ENCODE assay signal across 16 cellular contexts in the genomic region with DNA sequence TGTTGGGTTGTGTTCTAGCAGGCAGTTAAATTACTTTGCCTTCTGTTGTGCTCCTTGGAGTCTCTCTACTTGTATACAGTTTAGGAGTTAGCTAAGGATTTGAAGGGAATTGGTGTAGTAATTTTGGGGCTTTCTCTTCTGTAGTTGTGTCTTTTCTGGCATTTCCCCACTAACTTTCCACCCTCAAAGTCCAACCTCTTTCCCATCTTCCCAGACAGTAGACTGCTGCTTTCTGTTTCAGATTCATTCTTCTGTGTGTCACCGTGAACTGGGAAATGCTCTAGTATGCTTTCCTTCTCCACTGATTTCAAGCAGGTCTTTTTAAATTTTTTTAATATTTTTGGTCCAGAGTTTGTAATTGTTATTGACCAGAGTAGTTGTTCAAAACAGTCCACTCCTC. TPM values are rescaled to one million over a fixed set of nuclear protein-coding genes. Genes with fewer than 3 reads are reported as not detected.
DNase-seq lines count a peak whose midpoint lies in the region; TF ChIP-seq lines count a peak whose summit lies in the region.
"Had no signal": no experiment of that assay in that cellular context is flagged by ENCODE, and none has a peak within 500 bp of the region (broad histone marks: within the 10 kb centered on the region; RNA-seq: fewer than 3 reads in every experiment).

No MANE protein-coding gene starts in this region.

- 71% methylated on average over 1 of the region's 1 CpG for whole genome bisulfite sequencing in esophagus muscularis mucosa

- H3K9me3 ChIP-seq in Caco-2 (no peaks in the 10 kb centered on the region), esophagus muscularis mucosa (no peaks in the 10 kb centered on the region), muscle layer of duodenum (ENCODE audit: control insufficient read depth in 1 of 2, low read length in 2 of 2) (no peaks in the 10 kb centered on the region), subcutaneous abdominal adipose tissue (ENCODE audit: control insufficient read depth in 5 of 5, low read length in 5 of 5) (no peaks in the 10 kb centered on the region)
- H3K9me3 ChIP-seq: BE2C had no signal

- H3K9me3 Mint-ChIP-seq in Caco-2 (ENCODE audit: unreplicated experiment), result no peaks in the 10 kb centered on the region
- no peaks in the 10 kb centered on the region for H3K9me3 Mint-ChIP-seq in MCF 10A (ENCODE audit: unreplicated experiment)
- H3K9me3 Mint-ChIP-seq: CD4-positive, alpha-beta memory T cell had no signal

- POLR2A ChIA-PET in Caco-2 (lab: Charles Lee), result no interaction called here
- POLR2A ChIA-PET in MCF 10A (lab: Yijun Ruan, JAX), result interaction anchor here (0.7 kb wide), 2 partner anchors 15 to 159 kb away, joined by 3 read pairs; no protein-coding TSS in a partner anchor

- H3K27ac ChIP-seq in esophagus muscularis mucosa (replicated peaks in 1 of 4) (peak overlapping the region; percentile 54 to 68 (median 63)), muscle layer of duodenum (ENCODE audit: low read length) (peak overlapping the region; percentile 54), subcutaneous abdominal adipose tissue (ENCODE audit: low read depth, low read length) (peak overlapping the region; percentile 21)

- DNase-seq in Caco-2 (no peak), esophagus muscularis mucosa (ENCODE audit: extremely low spot score) (no peak), ureter (ENCODE audit: low spot score) (no peak), MCF 10A (ENCODE audit: unreplicated experiment) (no peak), NCI-H2227 (lab: John Stamatoyannopoulos, UW; ENCODE audit: unreplicated experiment) (no peak), NCI-H1105 treated with DMSO at 0.1 percent for 48 hours (lab: John Stamatoyannopoulos, UW) (no peak)
- DNase-seq: 8988T; BE2C; CD4-positive, alpha-beta memory T cell; NCI-H1417; NCI-H187 treated with DMSO at 0.1 percent for 48 hours; NCI-H526 treated with DMSO at 0.1 percent for 48 hours; SHP77 treated with DMSO at 0.1 percent for 48 hours had no signal

- no peak overlapping the region for H3K4me3 ChIP-seq in Caco-2 (ENCODE audit: low read depth, low read length)
- no peak overlapping the region for H3K4me3 ChIP-seq in esophagus muscularis mucosa
- H3K4me3 ChIP-seq in muscle layer of duodenum (ENCODE audit: low read depth in 1 of 2, low read length in 2 of 2), result no peak overlapping the region
- H3K4me3 ChIP-seq in subcutaneous abdominal adipose tissue (ENCODE audit: low read depth in 1 of 5, low read length in 5 of 5), result no peak overlapping the region

- H3K36me3 ChIP-seq in Caco-2 (ENCODE audit: control insufficient read depth, insufficient read depth, low read length), result no peaks in the 10 kb centered on the region; the same call in 1 of the 2 replicates
- no peaks in the 10 kb centered on the region for H3K36me3 ChIP-seq in esophagus muscularis mucosa
- H3K36me3 ChIP-seq in muscle layer of duodenum (ENCODE audit: control insufficient read depth in 1 of 2, insufficient read depth in 2 of 2, low read length in 2 of 2), result no peaks in the 10 kb centered on the region
- H3K36me3 ChIP-seq in subcutaneous abdominal adipose tissue (ENCODE audit: control insufficient read depth in 5 of 5, insufficient read depth in 5 of 5, low read length in 5 of 5), result no peaks in the 10 kb centered on the region
- H3K36me3 ChIP-seq: BE2C had no signal

- BruUV-seq in Caco-2 (replicated peaks; lab: Mats Ljungman, UMichigan), result no TSS peak
- no TSS peak for BruUV-seq in MCF 10A (replicated peaks; lab: Mats Ljungman, UMichigan)

- H3K4me1 Mint-ChIP-seq in Caco-2 (ENCODE audit: low read depth, unreplicated experiment), result peaks cover 29% of the 10 kb centered on the region
- H3K4me1 Mint-ChIP-seq in MCF 10A (ENCODE audit: insufficient read depth, unreplicated experiment), result peaks cover 18% of the 10 kb centered on the region
- H3K4me1 Mint-ChIP-seq: CD4-positive, alpha-beta memory T cell had no signal

- CTCF ChIA-PET in Caco-2 (lab: Charles Lee) (no interaction called here), MCF 10A (lab: Yijun Ruan, JAX) (interaction anchor here (0.6 kb wide), 3 partner anchors 34 to 1509 kb away, joined by 3 read pairs; no protein-coding TSS in a partner anchor)

- H3K27me3 ChIP-seq in Caco-2 (replicated peaks; ENCODE audit: control insufficient read depth, insufficient read depth, low read length), result no peaks in the 10 kb centered on the region
- no peaks in the 10 kb centered on the region for H3K27me3 ChIP-seq in esophagus muscularis mucosa
- no peaks in the 10 kb centered on the region for H3K27me3 ChIP-seq in muscle layer of duodenum (ENCODE audit: low read depth, low read length)
- H3K27me3 ChIP-seq in subcutaneous abdominal adipose tissue (ENCODE audit: control insufficient read depth in 5 of 5, insufficient read depth in 4 of 5, low read length in 5 of 5), result no peaks in the 10 kb centered on the region
- H3K27me3 ChIP-seq: BE2C had no signal

- H3K4me3 Mint-ChIP-seq in Caco-2 (ENCODE audit: unreplicated experiment) (no peak overlapping the region), MCF 10A (ENCODE audit: unreplicated experiment) (no peak overlapping the region)
- H3K4me3 Mint-ChIP-seq: CD4-positive, alpha-beta memory T cell had no signal

- no peak for TF ChIP-seq CTCF in Caco-2 (IDR thresholded peaks at IDR 0.05; ENCODE audit: insufficient read depth in 1 of 2, low read depth in 1 of 2, low read length in 1 of 2, severe bottlenecking in 1 of 2, unreplicated experiment in 1 of 2)
- TF ChIP-seq CTCF in esophagus muscularis mucosa (IDR thresholded peaks at IDR 0.05), result no peak
- no peak for TF ChIP-seq CTCF in MCF 10A (IDR thresholded peaks at IDR 0.05; ENCODE audit: unreplicated experiment)

- H3K27me3 Mint-ChIP-seq in Caco-2 (ENCODE audit: insufficient read depth, unreplicated experiment), result no peaks in the 10 kb centered on the region
- peaks cover 28% of the 10 kb centered on the region for H3K27me3 Mint-ChIP-seq in MCF 10A (ENCODE audit: insufficient read depth, unreplicated experiment)

- H3K36me3 Mint-ChIP-seq in Caco-2 (ENCODE audit: insufficient read depth, unreplicated experiment) (peaks cover 5% of the 10 kb centered on the region), MCF 10A (ENCODE audit: insufficient read depth, unreplicated experiment) (no peaks in the 10 kb centered on the region)
- H3K36me3 Mint-ChIP-seq: CD4-positive, alpha-beta memory T cell had no signal

- peaks cover 39% of the 10 kb centered on the region for H3K4me1 ChIP-seq in Caco-2
- H3K4me1 ChIP-seq in esophagus muscularis mucosa, result peaks cover 45 to 74% (median 68%) of the 10 kb centered on the region in 4 donors
- peaks cover 13 to 21% of the 10 kb centered on the region in 2 donors for H3K4me1 ChIP-seq in muscle layer of duodenum (ENCODE audit: control insufficient read depth in 1 of 2, insufficient read depth in 2 of 2, low read length in 2 of 2)
- peaks cover 16 to 58% (median 45%) of the 10 kb centered on the region in 5 donors for H3K4me1 ChIP-seq in subcutaneous abdominal adipose tissue (ENCODE audit: control insufficient read depth in 5 of 5, insufficient read depth in 5 of 5, low read length in 5 of 5)

- no peak for TF ChIP-seq EP300 in esophagus muscularis mucosa (IDR thresholded peaks at IDR 0.05)

- H3K9ac ChIP-seq in subcutaneous abdominal adipose tissue (ENCODE audit: low read length in 5 of 5), result no peak overlapping the region

- TF ChIP-seq POLR2A in esophagus muscularis mucosa (IDR thresholded peaks at IDR 0.05; ENCODE audit: low read depth), result no peak

- H3K27ac Mint-ChIP-seq in Caco-2 (ENCODE audit: unreplicated experiment) (peak overlapping the region; percentile 35), MCF 10A (ENCODE audit: low read depth, unreplicated experiment) (no peak overlapping the region)

- intact Hi-C loops in Caco-2 (cut with micrococcal nuclease; ENCODE audit: unreplicated experiment) (loop anchor here (5.0 kb wide), 1 partner anchor 50 kb away; no protein-coding TSS in a partner anchor), esophagus muscularis mucosa (cut with DNase I) (no loop called here), MCF 10A (cut with micrococcal nuclease) (no loop called here)

RNA-seq across cellular contexts. Expression of a gene that starts 4.5 kb away (rescaled TPM):
- not detected in 2 replicates for total RNA-seq in Caco-2 (2022)
- 10 to 100 TPM; 29.5 to 57.0 (median 41.3) TPM for total RNA-seq in esophagus muscularis mucosa
- total RNA-seq in ureter, result 22.2 TPM
- not detected in 2 replicates for total RNA-seq in MCF 10A (2022)
- total RNA-seq: CD4-positive, alpha-beta memory T cell; OCI-LY7 had no signal

Comparison
In these comparisons a context has a peak if more than half of its experiments do, and no peak if none do; other contexts are left out.
1. RNA of a gene that starts 4.5 kb away (total RNA-seq): 29.5 to 57.0 TPM in esophagus muscularis mucosa and 22.2 TPM in ureter (single experiment); not detected in Caco-2 and not detected in MCF 10A; every median in the first group is over 10 times any median in the second.
2. Peak in every context shown above with its lines, with median percentiles within 50 percentile points of each other: H3K27ac ChIP-seq.